ENCODE assay signal across 16 cellular contexts in the genomic region with DNA sequence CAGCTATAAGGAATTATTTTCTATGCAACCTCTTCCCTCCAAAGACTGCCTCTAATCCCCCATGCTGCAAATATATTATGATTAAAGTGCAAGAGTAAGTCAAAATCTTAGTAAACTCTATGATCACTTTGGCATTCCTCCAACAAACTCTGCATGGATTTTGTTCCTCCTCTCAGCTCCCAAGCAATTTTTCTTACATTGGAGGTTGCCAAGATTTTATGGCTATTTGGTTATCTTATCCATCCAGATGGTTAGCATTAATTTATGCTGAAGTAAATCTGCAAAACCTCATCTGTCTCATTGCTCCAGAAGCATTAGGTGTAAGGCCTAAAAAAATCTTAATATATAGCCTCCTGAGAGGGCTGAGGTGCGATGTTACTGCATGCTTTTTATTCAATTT.
DNase-seq lines count a peak whose midpoint lies in the region; ATAC-seq and TF ChIP-seq lines count a peak whose summit lies in the region.
"Had no signal": no experiment of that assay in that cellular context is flagged by ENCODE, and none has a peak within 500 bp of the region (broad histone marks: within the 10 kb centered on the region; RNA-seq: fewer than 3 reads in every experiment).

No MANE protein-coding gene starts in this region.

- no peak for TF ChIP-seq POLR2A in body of pancreas (IDR thresholded peaks at IDR 0.05)
- no peak for TF ChIP-seq POLR2A in stomach (IDR thresholded peaks at IDR 0.05)

- TF ChIP-seq CTCF in AG09309 (IDR thresholded peaks at IDR 0.05; ENCODE audit: control insufficient read depth, insufficient read depth, low read depth, low read length, missing control alignments) (no peak), SK-N-SH (IDR thresholded peaks at IDR 0.05) (no peak), body of pancreas (IDR thresholded peaks at IDR 0.05) (no peak), stomach (IDR thresholded peaks at IDR 0.05) (no peak), neural progenitor cell (IDR thresholded peaks at IDR 0.05) (no peak)

- H3K4me3 ChIP-seq in AG09309 (ENCODE audit: control insufficient read depth, low read depth, low read length) (no peak overlapping the region), SK-N-SH (ENCODE audit: low read depth in 2 of 2, low read length in 1 of 2) (no peak overlapping the region), body of pancreas (no peak overlapping the region), stomach (no peak overlapping the region), neural progenitor cell (no peak overlapping the region)
- H3K4me3 ChIP-seq: heart left ventricle had no signal

- DNase-seq in AG09309 (ENCODE audit: low read depth) (peak; percentile 68), GM03348 (ENCODE audit: low spot score) (peak; percentile 44), SK-N-SH (no peak), fibroblast of gingiva (ENCODE audit: low read depth) (peak; percentile 44), NAMALWA (ENCODE audit: low spot score) (no peak), body of pancreas (no peak), stomach (no peak), neural progenitor cell (ENCODE audit: low spot score) (no peak)
- DNase-seq: activated naive CD8-positive, alpha-beta T cell treated with anti-CD3 and anti-CD28 coated beads for 36 hours; heart left ventricle; HFFc6; mesenchymal stem cell; NCI-H748 treated with DMSO at 0.1 percent for 48 hours; stimulated activated CD4-positive, alpha-beta T cell treated with anti-CD3 and anti-CD28 coated beads, Interleukin-1b, Interleukin-23, amount 100 ng/mL, for 48 hours had no signal

- H3F3A ChIP-seq in SK-N-SH (replicated peaks; ENCODE audit: insufficient read depth) (no peaks in the 10 kb centered on the region), neural progenitor cell (ENCODE audit: low read depth) (peaks cover 1% of the 10 kb centered on the region)

- H3K36me3 ChIP-seq in SK-N-SH (replicated peaks in 1 of 2; ENCODE audit: control insufficient read depth in 1 of 2, insufficient read depth in 2 of 2, low read length in 1 of 2), result no peaks in the 10 kb centered on the region
- no peaks in the 10 kb centered on the region for H3K36me3 ChIP-seq in body of pancreas (replicated peaks in 1 of 2; ENCODE audit: insufficient read depth in 1 of 2, low read depth in 2 of 2)
- no peaks in the 10 kb centered on the region for H3K36me3 ChIP-seq in stomach
- no peaks in the 10 kb centered on the region for H3K36me3 ChIP-seq in neural progenitor cell
- H3K36me3 ChIP-seq: heart left ventricle had no signal

- TF ChIP-seq EP300 in SK-N-SH (IDR thresholded peaks at IDR 0.05; ENCODE audit: borderline replicate concordance in 1 of 2, low read depth in 1 of 2, low read length in 1 of 2) (peak; percentile 35 to 71; a peak in 3 of 4 replicates), stomach (IDR thresholded peaks at IDR 0.05) (no peak)

- peaks cover 2% of the 10 kb centered on the region for H3K27me3 Mint-ChIP-seq in neural progenitor cell (ENCODE audit: insufficient read depth, low read depth)
- H3K27me3 Mint-ChIP-seq: activated naive CD8-positive, alpha-beta T cell treated with anti-CD3 and anti-CD28 coated beads for 36 hours had no signal

- intact Hi-C loops in body of pancreas (cut with DNase I) (no loop called here), stomach (cut with DNase I; ENCODE audit: low total_unique reads) (no loop called here)

- H3K9me3 ChIP-seq in SK-N-SH, result no peaks in the 10 kb centered on the region
- H3K9me3 ChIP-seq in body of pancreas, result no peaks in the 10 kb centered on the region
- H3K9me3 ChIP-seq in stomach, result no peaks in the 10 kb centered on the region
- no peaks in the 10 kb centered on the region for H3K9me3 ChIP-seq in neural progenitor cell (ENCODE audit: low read depth)
- H3K9me3 ChIP-seq: heart left ventricle had no signal

- H3K9ac ChIP-seq in SK-N-SH (no peak overlapping the region), neural progenitor cell (no peak overlapping the region)

- 77% methylated on average over 1 of the region's 1 CpG for WGBS in SK-N-SH (ENCODE audit: low lambda C conversion rate)
- 85 to 92% methylated on average over 1 of the region's 1 CpG for WGBS in body of pancreas, 2 donors
- WGBS in stomach, 5 donors, result 67 to 95% (median 89%) methylated on average over 1 of the region's 1 CpG

- H3K4me1 ChIP-seq in SK-N-SH (ENCODE audit: control insufficient read depth in 1 of 2, insufficient read depth in 2 of 2, low read depth in 1 of 2, low read length in 1 of 2), result peaks cover 6 to 7% of the 10 kb centered on the region in 2 experiments; a peak in 2 of 4 replicates
- H3K4me1 ChIP-seq in body of pancreas, result no peaks in the 10 kb centered on the region
- H3K4me1 ChIP-seq in stomach, result peaks cover 0 to 72% (median 26%) of the 10 kb centered on the region in 4 donors
- peaks cover under 1% of the 10 kb centered on the region for H3K4me1 ChIP-seq in neural progenitor cell

- CTCF ChIA-PET in SK-N-SH (lab: Yijun Ruan, JAX), result interaction anchor here (1.2 to 1.3 kb wide), 3 partner anchors 50 to 303 kb away, joined by 3 to 4 read pairs (median 4); no protein-coding TSS in a partner anchor

- POLR2A ChIA-PET in SK-N-SH (lab: Yijun Ruan, JAX), result no interaction called here

- no peak overlapping the region for H3K27ac Mint-ChIP-seq in neural progenitor cell
- H3K27ac Mint-ChIP-seq: HFFc6 had no signal

- H3K9me2 ChIP-seq in SK-N-SH, result no peaks in the 10 kb centered on the region

- no peak for ATAC-seq in body of pancreas
- ATAC-seq: heart left ventricle, right cardiac atrium had no signal

- H3K27ac ChIP-seq in SK-N-SH (ENCODE audit: low read depth in 2 of 2, low read length in 1 of 2) (peak overlapping the region in 1 of 2 experiments; percentile 63; a peak in 1 of 4 replicates), body of pancreas (no peak overlapping the region), stomach (peak overlapping the region in 2 of 5 donors; percentile 21 to 49), neural progenitor cell (no peak overlapping the region)
- H3K27ac ChIP-seq: epithelial cell of prostate had no signal

- H3K4me2 ChIP-seq in SK-N-SH, result no peak overlapping the region
- no peak overlapping the region for H3K4me2 ChIP-seq in neural progenitor cell

- no peak overlapping the region for H3K4me3 Mint-ChIP-seq in neural progenitor cell
- H3K4me3 Mint-ChIP-seq: activated naive CD8-positive, alpha-beta T cell treated with anti-CD3 and anti-CD28 coated beads for 36 hours; HFFc6 had no signal

- H2AFZ ChIP-seq in SK-N-SH (ENCODE audit: low read depth) (no peak overlapping the region), neural progenitor cell (replicated peaks) (no peak overlapping the region)

- H3K36me3 Mint-ChIP-seq in neural progenitor cell, result no peaks in the 10 kb centered on the region

- peaks cover 3% of the 10 kb centered on the region for H3K4me1 Mint-ChIP-seq in neural progenitor cell

- H3K27me3 ChIP-seq in SK-N-SH (ENCODE audit: insufficient read depth) (no peaks in the 10 kb centered on the region), body of pancreas (no peaks in the 10 kb centered on the region), stomach (no peaks in the 10 kb centered on the region), neural progenitor cell (no peaks in the 10 kb centered on the region)
- H3K27me3 ChIP-seq: heart left ventricle had no signal

- H4K20me1 ChIP-seq in SK-N-SH (ENCODE audit: insufficient read depth), result no peaks in the 10 kb centered on the region
- H4K20me1 ChIP-seq in neural progenitor cell (ENCODE audit: low read depth), result no peaks in the 10 kb centered on the region

- TF ChIP-seq RAD21 in SK-N-SH (IDR thresholded peaks at IDR 0.05; ENCODE audit: low read length), result no peak

- H3K79me2 ChIP-seq in SK-N-SH (ENCODE audit: insufficient read depth), result no peaks in the 10 kb centered on the region
- no peaks in the 10 kb centered on the region for H3K79me2 ChIP-seq in neural progenitor cell (ENCODE audit: low read depth)

- H3K9me3 Mint-ChIP-seq in neural progenitor cell, result no peaks in the 10 kb centered on the region
- H3K9me3 Mint-ChIP-seq: activated naive CD8-positive, alpha-beta T cell treated with anti-CD3 and anti-CD28 coated beads for 36 hours; HFFc6 had no signal

TF ChIP-seq in SK-N-SH, 30 proteins besides CTCF, POLR2A, EP300 and RAD21:
- TF ChIP-seq RXRA (IDR thresholded peaks at IDR 0.05; ENCODE audit: borderline replicate concordance, low read depth), result no peak
- no peak for TF ChIP-seq YY1 (IDR thresholded peaks at IDR 0.05; ENCODE audit: low read depth)
- TF ChIP-seq, protein P1, sequence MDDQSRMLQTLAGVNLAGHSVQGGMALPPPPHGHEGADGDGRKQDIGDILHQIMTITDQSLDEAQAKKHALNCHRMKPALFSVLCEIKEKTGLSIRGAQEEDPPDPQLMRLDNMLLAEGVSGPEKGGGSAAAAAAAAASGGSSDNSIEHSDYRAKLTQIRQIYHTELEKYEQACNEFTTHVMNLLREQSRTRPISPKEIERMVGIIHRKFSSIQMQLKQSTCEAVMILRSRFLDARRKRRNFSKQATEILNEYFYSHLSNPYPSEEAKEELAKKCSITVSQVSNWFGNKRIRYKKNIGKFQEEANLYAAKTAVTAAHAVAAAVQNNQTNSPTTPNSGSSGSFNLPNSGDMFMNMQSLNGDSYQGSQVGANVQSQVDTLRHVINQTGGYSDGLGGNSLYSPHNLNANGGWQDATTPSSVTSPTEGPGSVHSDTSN (IDR thresholded peaks at IDR 0.05), result peak; percentile 69
- TF ChIP-seq NFIC (IDR thresholded peaks at IDR 0.05; ENCODE audit: borderline replicate concordance), result peak; percentile 75
- peak; percentile 91 for TF ChIP-seq TCF12 (IDR thresholded peaks at IDR 0.05)
- peak; percentile 54; the same call in 1 of the 2 replicates for TF ChIP-seq RCOR1 (IDR thresholded peaks at IDR 0.05; ENCODE audit: low read length)
- peak; percentile 49; the same call in 1 of the 2 replicates for TF ChIP-seq POLR2AphosphoS5 (IDR thresholded peaks at IDR 0.05; ENCODE audit: low read depth, low read length)
- no peak; the same call in 1 of the 2 replicates for TF ChIP-seq JUND (IDR thresholded peaks at IDR 0.05)

Comparison
In these comparisons a context has a peak if more than half of its experiments do, and no peak if none do; other contexts are left out.
1. DNase-seq: peak in AG09309 (single experiment), GM03348 (single experiment) and fibroblast of gingiva (single experiment); none in SK-N-SH (single experiment), NAMALWA (single experiment), body of pancreas (0 of 4), stomach (single experiment) and neural progenitor cell (single experiment).